Comparison of ENCODE assay signal across 9 cellular contexts in genomic region chr2:235665656-235666239, GRCh38.
A peak's percentile ranks its signal among the peaks of the same experiment; 100 is the strongest.
DNase-seq lines count a peak whose midpoint lies in the region; ATAC-seq, FAIRE-seq and TF ChIP-seq lines count a peak whose summit lies in the region.
"Had no signal": no experiment of that assay in that cellular context is flagged by ENCODE, and none has a peak within 500 bp of the region (broad histone marks: within the 10 kb centered on the region; RNA-seq: fewer than 3 reads in every experiment).

No MANE protein-coding gene starts in this region.

- no peaks in the 10 kb centered on the region for H3K9me3 Mint-ChIP-seq in activated T-cell treated with anti-CD3 and anti-CD28 coated beads, Interleukin-2, amount 50 U/mL, for 72 hours
- no peaks in the 10 kb centered on the region for H3K9me3 Mint-ChIP-seq in brain
- H3K9me3 Mint-ChIP-seq: activated CD4-positive, alpha-beta memory T cell treated with anti-CD3 and anti-CD28 coated beads for 36 hours had no signal

- peaks cover 4% of the 10 kb centered on the region for H3K4me1 Mint-ChIP-seq in activated T-cell treated with anti-CD3 and anti-CD28 coated beads, Interleukin-2, amount 50 U/mL, for 72 hours (ENCODE audit: low read depth)
- H3K4me1 Mint-ChIP-seq in brain, result peaks cover 72% of the 10 kb centered on the region

- H3K4me3 ChIP-seq in vagina (peak overlapping the region; percentile 4 to 13), small intestine (ENCODE audit: low read depth in 1 of 2, low read length in 2 of 2) (no peak overlapping the region)

- H3K27ac Mint-ChIP-seq in activated T-cell treated with anti-CD3 and anti-CD28 coated beads, Interleukin-2, amount 50 U/mL, for 72 hours, result no peak overlapping the region
- H3K27ac Mint-ChIP-seq in brain, result peak overlapping the region; percentile 95 to 99 (median 97)
- H3K27ac Mint-ChIP-seq: activated CD4-positive, alpha-beta memory T cell treated with anti-CD3 and anti-CD28 coated beads for 36 hours had no signal

- intact Hi-C loops in vagina (cut with DNase I), result no loop called here

- peak overlapping the region; percentile 10 for H3K27ac ChIP-seq in vagina
- no peak overlapping the region for H3K27ac ChIP-seq in small intestine (ENCODE audit: low read depth in 1 of 2, low read length in 1 of 2)

- H3K27me3 Mint-ChIP-seq in activated T-cell treated with anti-CD3 and anti-CD28 coated beads, Interleukin-2, amount 50 U/mL, for 72 hours (ENCODE audit: low read depth), result peaks cover 71% of the 10 kb centered on the region
- H3K27me3 Mint-ChIP-seq in brain, result peaks cover 7% of the 10 kb centered on the region

- H3K27me3 ChIP-seq in vagina (no peaks in the 10 kb centered on the region), small intestine (ENCODE audit: control insufficient read depth in 2 of 2, insufficient read depth in 2 of 2, low read length in 2 of 2) (peaks cover 0 to 2% of the 10 kb centered on the region in 2 donors)

- H3K9me3 ChIP-seq in vagina (no peaks in the 10 kb centered on the region), small intestine (ENCODE audit: control insufficient read depth, low read depth) (no peaks in the 10 kb centered on the region)

- no peak for ATAC-seq in activated T-cell treated with anti-CD3 and anti-CD28 coated beads, Interleukin-2, amount 50 U/mL, for 72 hours (replicated peaks in 1 of 2)
- ATAC-seq in HG03457 (IDR thresholded peaks at IDR 0.05; ENCODE audit: unreplicated experiment) (no peak), GM19455 (IDR thresholded peaks at IDR 0.05; ENCODE audit: unreplicated experiment) (no peak)

- no peaks in the 10 kb centered on the region for H3K36me3 ChIP-seq in vagina
- no peaks in the 10 kb centered on the region for H3K36me3 ChIP-seq in small intestine (ENCODE audit: control insufficient read depth in 2 of 2, insufficient read depth in 2 of 2, low read length in 2 of 2)

- no peak for DNase-seq in activated T-cell treated with anti-CD3 and anti-CD28 coated beads, Interleukin-2, amount 50 U/mL, for 72 hours
- DNase-seq in activated T-cell treated with anti-CD3 and anti-CD28 coated beads for 4 hours, result no peak
- peak; percentile 17 for DNase-seq in lung microvascular endothelial cell (ENCODE audit: low read depth in 2 of 2)
- no peak for DNase-seq in vagina (ENCODE audit: extremely low spot score in 2 of 2)
- DNase-seq in small intestine, result no peak

- WGBS in small intestine, 3 donors, result 10 to 11% (median 11%) methylated on average over 13 of the region's 13 CpGs

- FAIRE-seq in small intestine (lab: Jason Lieb, UNC), result no peak

- TF ChIP-seq POLR2A in vagina (IDR thresholded peaks at IDR 0.05), result no peak

- TF ChIP-seq CTCF in brain (conservative IDR thresholded peaks at IDR 0.05) (no peak), vagina (IDR thresholded peaks at IDR 0.05) (no peak)

- H3K4me3 Mint-ChIP-seq in activated T-cell treated with anti-CD3 and anti-CD28 coated beads, Interleukin-2, amount 50 U/mL, for 72 hours, result peak overlapping the region; percentile 32 to 36
- H3K4me3 Mint-ChIP-seq in brain, result peak overlapping the region; percentile 83 to 88 (median 85)
- H3K4me3 Mint-ChIP-seq: activated CD4-positive, alpha-beta memory T cell treated with anti-CD3 and anti-CD28 coated beads for 36 hours had no signal

- no peaks in the 10 kb centered on the region for H3K36me3 Mint-ChIP-seq in activated T-cell treated with anti-CD3 and anti-CD28 coated beads, Interleukin-2, amount 50 U/mL, for 72 hours (ENCODE audit: insufficient read depth in 2 of 2)
- H3K36me3 Mint-ChIP-seq in brain, result no peaks in the 10 kb centered on the region
- H3K36me3 Mint-ChIP-seq: activated CD4-positive, alpha-beta memory T cell treated with anti-CD3 and anti-CD28 coated beads for 36 hours had no signal

- H3K4me1 ChIP-seq in vagina (peaks cover 34% of the 10 kb centered on the region), small intestine (ENCODE audit: control insufficient read depth in 2 of 2, insufficient read depth in 1 of 2, low read depth in 1 of 2, low read length in 1 of 2) (peaks cover 4 to 6% of the 10 kb centered on the region in 2 donors)

Comparison
In these comparisons a context has a peak if more than half of its experiments do, and no peak if none do; other contexts are left out.
1. DNase-seq: peak in lung microvascular endothelial cell (2 of 2); none in activated T-cell treated with anti-CD3 and anti-CD28 coated beads, Interleukin-2, amount 50 U/mL, for 72 hours (0 of 2), activated T-cell treated with anti-CD3 and anti-CD28 coated beads for 4 hours (single experiment), vagina (0 of 2) and small intestine (single experiment).
2. H3K4me3 ChIP-seq: peak in vagina (2 of 2); none in small intestine (0 of 2).